In the genomic region with DNA sequence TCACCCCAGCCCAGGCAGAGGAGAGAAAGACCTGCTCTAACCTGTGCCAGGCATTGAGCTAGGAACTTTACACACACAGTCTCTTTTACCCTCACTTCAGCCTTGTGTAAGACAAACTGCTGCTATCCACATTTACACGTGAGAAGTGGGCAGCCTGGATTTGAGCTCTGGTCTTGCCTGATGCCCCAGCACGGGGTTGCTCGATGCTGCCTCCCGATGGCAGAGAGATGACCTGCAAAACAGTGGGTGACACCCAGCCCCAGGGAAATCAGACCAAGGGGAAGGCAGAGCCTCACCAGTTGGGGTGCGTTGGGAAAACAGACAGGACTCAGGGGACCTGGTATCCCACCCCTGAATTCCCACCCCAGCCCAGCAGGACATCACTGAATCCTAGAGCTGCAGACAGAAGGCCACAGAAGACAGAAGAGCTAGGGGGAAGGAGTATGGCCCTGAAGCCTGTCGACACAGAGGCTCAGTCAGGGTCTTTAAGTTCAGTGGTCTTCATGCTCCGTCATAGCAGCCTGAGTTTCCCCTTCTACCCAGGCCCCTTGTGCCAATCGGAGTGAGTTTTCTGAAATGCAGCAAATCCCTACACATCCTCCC, we compare ENCODE assay signal across 8 cellular contexts. TPM values are rescaled to one million over a fixed set of nuclear protein-coding genes. Genes with fewer than 3 reads are reported as not detected.
A peak's percentile ranks its signal among the peaks of the same experiment; 100 is the strongest.
DNase-seq lines count a peak whose midpoint lies in the region; ATAC-seq, FAIRE-seq and TF ChIP-seq lines count a peak whose summit lies in the region.

No MANE protein-coding gene starts in this region.

- no peak overlapping the region for H3K4me3 Mint-ChIP-seq in endodermal cell
- H3K4me3 Mint-ChIP-seq in neural progenitor cell, result no peak overlapping the region

- peaks cover 6% of the 10 kb centered on the region for H3F3A ChIP-seq in neural progenitor cell (ENCODE audit: low read depth)

- H4K20me1 ChIP-seq in OCI-LY3 (ENCODE audit: insufficient read depth, low read length), result no peaks in the 10 kb centered on the region
- H4K20me1 ChIP-seq in neural progenitor cell (ENCODE audit: low read depth), result no peaks in the 10 kb centered on the region

- ATAC-seq in GM21717 (IDR thresholded peaks at IDR 0.05; ENCODE audit: unreplicated experiment), result no peak
- no peak for ATAC-seq in GM18519 (IDR thresholded peaks at IDR 0.05; ENCODE audit: low FRiP score, unreplicated experiment)

- H3K9me3 ChIP-seq in AG04450 (ENCODE audit: control insufficient read depth, insufficient read depth, low read length) (no peaks in the 10 kb centered on the region; the same call in none of the 2 replicates), OCI-LY3 (ENCODE audit: insufficient read depth, low read length) (no peaks in the 10 kb centered on the region), endodermal cell (ENCODE audit: control insufficient read depth, low read length) (peaks cover 6% of the 10 kb centered on the region), neural progenitor cell (ENCODE audit: low read depth) (no peaks in the 10 kb centered on the region)

- no peak for FAIRE-seq in RCC 7860 (lab: Jason Lieb, UNC)

- 76 to 80% methylated on average over 6 to 8 of the region's 8 CpGs for WGBS in endodermal cell (ENCODE audit: insufficient coverage in 1 of 2, insufficient read length in 1 of 2), 2 experiments

- H3K36me3 Mint-ChIP-seq in endodermal cell (ENCODE audit: low read depth) (no peaks in the 10 kb centered on the region), neural progenitor cell (no peaks in the 10 kb centered on the region)

- H3K4me3 ChIP-seq in AG04450 (ENCODE audit: low read depth, low read length), result no peak overlapping the region
- no peak overlapping the region for H3K4me3 ChIP-seq in GM12864 (ENCODE audit: low read depth, low read length)
- H3K4me3 ChIP-seq in OCI-LY3 (ENCODE audit: low read length), result no peak overlapping the region
- no peak overlapping the region for H3K4me3 ChIP-seq in endodermal cell (ENCODE audit: low read length)
- H3K4me3 ChIP-seq in neural progenitor cell, result no peak overlapping the region

- H3K4me1 ChIP-seq in OCI-LY3 (ENCODE audit: low read length) (no peaks in the 10 kb centered on the region), endodermal cell (ENCODE audit: control insufficient read depth, insufficient read depth, low read length) (no peaks in the 10 kb centered on the region), neural progenitor cell (peaks cover 15% of the 10 kb centered on the region)

- POLR2A ChIA-PET in AG04450 (lab: Yijun Ruan, JAX), result no interaction called here

- H3K9ac ChIP-seq in OCI-LY3 (ENCODE audit: low read length) (no peak overlapping the region), endodermal cell (ENCODE audit: extremely low read depth, low read length, poor library complexity, severe bottlenecking) (no peak overlapping the region), neural progenitor cell (no peak overlapping the region)

- H3K36me3 ChIP-seq in OCI-LY3 (replicated peaks; ENCODE audit: low read depth, low read length) (no peaks in the 10 kb centered on the region), endodermal cell (ENCODE audit: control insufficient read depth, insufficient read depth, low read length) (no peaks in the 10 kb centered on the region), neural progenitor cell (no peaks in the 10 kb centered on the region)

- DNase-seq in AG04450 (ENCODE audit: low read depth, low spot score), result no peak
- no peak for DNase-seq in GM12864 (ENCODE audit: low read depth)
- peak; percentile 89 for DNase-seq in endodermal cell
- DNase-seq in neural progenitor cell (ENCODE audit: low spot score), result peak; percentile 36
- DNase-seq in RCC 7860 (ENCODE audit: low spot score), result no peak

- H3K27me3 ChIP-seq in AG04450 (ENCODE audit: control insufficient read depth, insufficient read depth, low read length) (peaks cover 20% of the 10 kb centered on the region), OCI-LY3 (ENCODE audit: low read depth, low read length) (peaks cover 32% of the 10 kb centered on the region), endodermal cell (ENCODE audit: control insufficient read depth, insufficient read depth, low read length, poor library complexity, severe bottlenecking) (no peaks in the 10 kb centered on the region), neural progenitor cell (no peaks in the 10 kb centered on the region)

- no peaks in the 10 kb centered on the region for H3K79me2 ChIP-seq in OCI-LY3 (ENCODE audit: low read length)
- H3K79me2 ChIP-seq in neural progenitor cell (ENCODE audit: low read depth), result no peaks in the 10 kb centered on the region

- H3K4me2 ChIP-seq in OCI-LY3 (ENCODE audit: low read length) (no peak overlapping the region), neural progenitor cell (no peak overlapping the region)

- TF ChIP-seq CTCF in AG04450 (IDR thresholded peaks at IDR 0.05; ENCODE audit: low read depth, low read length) (peak; percentile 65), GM12864 (IDR thresholded peaks at IDR 0.05; ENCODE audit: low read depth, low read length, missing control alignments) (peak; percentile 59), OCI-LY3 (IDR thresholded peaks at IDR 0.05; ENCODE audit: low read depth, low read length) (peak; percentile 81), endodermal cell (conservative IDR thresholded peaks at IDR 0.05) (peak; percentile 82), neural progenitor cell (IDR thresholded peaks at IDR 0.05) (peak; percentile 52)

- H3K27me3 Mint-ChIP-seq in endodermal cell (ENCODE audit: insufficient read depth), result peaks cover 3% of the 10 kb centered on the region
- peaks cover 9% of the 10 kb centered on the region for H3K27me3 Mint-ChIP-seq in neural progenitor cell (ENCODE audit: insufficient read depth, low read depth)

- H2AFZ ChIP-seq in OCI-LY3 (ENCODE audit: low read depth, low read length) (no peak overlapping the region; the same call in 1 of the 2 replicates), neural progenitor cell (replicated peaks) (no peak overlapping the region)

- H3K27ac Mint-ChIP-seq in endodermal cell (no peak overlapping the region), neural progenitor cell (no peak overlapping the region)

- peaks cover 2% of the 10 kb centered on the region for H3K9me3 Mint-ChIP-seq in endodermal cell
- H3K9me3 Mint-ChIP-seq in neural progenitor cell, result no peaks in the 10 kb centered on the region

- CTCF ChIA-PET in AG04450 (lab: Charles Lee), result interaction anchor here (0.6 to 2.0 kb wide), 21 partner anchors 14 to 725 kb away, joined by 3 to 17 read pairs (median 5); no protein-coding TSS in a partner anchor

- H3K4me1 Mint-ChIP-seq in endodermal cell (no peaks in the 10 kb centered on the region), neural progenitor cell (peaks cover 42% of the 10 kb centered on the region)

- no peak overlapping the region for H3K27ac ChIP-seq in AG04450 (ENCODE audit: low read depth, low read length)
- H3K27ac ChIP-seq in OCI-LY3 (ENCODE audit: low read length), result no peak overlapping the region
- peak overlapping the region; percentile 53 for H3K27ac ChIP-seq in endodermal cell (ENCODE audit: low read depth, low read length)
- H3K27ac ChIP-seq in neural progenitor cell, result no peak overlapping the region

RNA-seq across cellular contexts. Expression of a gene that starts 1.0 kb away (rescaled TPM):
- 0.04 and 0.12 TPM in 2 replicates for polyA plus RNA-seq in AG04450 (2011; rRNA removed)
- polyA minus RNA-seq in AG04450 (2011; rRNA and poly(A)+ RNA removed), result 0.32 TPM in 1 of 2 replicates, not detected in the other
- total RNA-seq in endodermal cell, result not detected
- 0.78 TPM for polyA plus RNA-seq in endodermal cell (2013, experiment 1 of 2)
- polyA plus RNA-seq in endodermal cell (2013, experiment 2 of 2), result 0.66 TPM
- not detected in 2 replicates for total RNA-seq in neural progenitor cell (ENCODE audit: low replicate concordance)

RNA-seq across cellular contexts. Expression of a gene that starts 41.3 kb away (rescaled TPM):
- polyA plus RNA-seq in AG04450 (2011; rRNA removed), result not detected in 2 replicates
- polyA minus RNA-seq in AG04450 (2011; rRNA and poly(A)+ RNA removed), result not detected in 2 replicates
- under 1 TPM in 1 of 2 donors, not detected in 1; 0.18 TPM for total RNA-seq in endodermal cell
- polyA plus RNA-seq in endodermal cell (2013, experiment 1 of 2), result not detected
- not detected for polyA plus RNA-seq in endodermal cell (2013, experiment 2 of 2)
- total RNA-seq in neural progenitor cell (ENCODE audit: low replicate concordance), result not detected in 2 replicates

RNA-seq across cellular contexts. Expression of a gene that starts 44.4 kb away (rescaled TPM):
- polyA plus RNA-seq in AG04450 (2011; rRNA removed), result 2.9 and 3.5 TPM in 2 replicates
- 2.7 and 4.6 TPM in 2 replicates for polyA minus RNA-seq in AG04450 (2011; rRNA and poly(A)+ RNA removed)
- total RNA-seq in endodermal cell (not detected), neural progenitor cell (ENCODE audit: low replicate concordance) (0.22 TPM in 2 replicates)
- polyA plus RNA-seq in endodermal cell (2013, experiment 1 of 2), result 21.8 TPM
- polyA plus RNA-seq in endodermal cell (2013, experiment 2 of 2), result 25.4 TPM

Comparison
In these comparisons a context has a peak if more than half of its experiments do, and no peak if none do; other contexts are left out.
1. DNase-seq: peak in endodermal cell (single experiment) and neural progenitor cell (single experiment); none in AG04450 (single experiment), GM12864 (single experiment) and RCC 7860 (single experiment).
2. Peak in every context shown above with its lines, with median percentiles within 50 percentile points of each other: CTCF ChIP-seq.